ENCODE assay signal across 8 cellular contexts in the genomic region with DNA sequence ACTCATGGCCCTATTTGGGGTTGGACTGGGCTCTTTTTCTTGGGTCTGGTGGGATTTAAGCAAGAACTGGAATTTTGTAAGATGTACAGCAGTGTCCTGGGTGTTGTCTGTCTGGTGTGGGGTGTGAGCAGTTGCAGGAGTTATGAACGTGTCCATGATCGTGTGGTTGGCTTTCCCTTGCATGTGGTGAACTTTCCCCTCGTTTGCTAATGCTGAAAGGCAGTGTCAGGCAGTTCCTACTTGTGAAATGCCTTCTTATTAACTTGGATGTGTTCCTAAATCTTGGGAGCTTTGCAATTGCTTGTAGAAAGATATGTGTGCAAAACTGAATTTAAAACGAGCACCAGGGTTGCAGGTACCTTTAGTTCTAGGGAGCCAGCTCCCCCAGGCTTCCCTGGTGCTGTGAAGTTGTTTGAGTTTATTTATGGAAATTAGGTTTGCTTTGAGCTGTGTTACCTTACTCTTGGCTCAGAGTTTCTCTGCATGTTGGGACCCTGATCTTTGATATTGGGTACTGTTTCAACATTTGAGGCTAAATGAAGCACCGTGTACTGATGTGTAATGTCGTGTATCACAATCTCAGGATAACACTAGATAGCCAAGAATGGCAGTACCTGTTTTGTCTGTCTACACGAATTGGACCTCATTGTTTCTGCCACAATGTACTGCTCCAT. TPM values are rescaled to one million over a fixed set of nuclear protein-coding genes. Genes with fewer than 3 reads are reported as not detected.
A peak's percentile ranks its signal among the peaks of the same experiment; 100 is the strongest.
DNase-seq lines count a peak whose midpoint lies in the region; ATAC-seq and TF ChIP-seq lines count a peak whose summit lies in the region.

No MANE protein-coding gene starts in this region.

- TF ChIP-seq CTCF in ascending aorta (IDR thresholded peaks at IDR 0.05) (no peak), kidney epithelial cell (IDR thresholded peaks at IDR 0.05; ENCODE audit: insufficient read depth, low read length, poor library complexity, severe bottlenecking) (no peak)

- intact Hi-C loops in ascending aorta (cut with DNase I) = loop anchor here (2.0 to 5.0 kb wide), 2 partner anchors 36 to 93 kb away; a partner anchor contains a TSS

- H3K27ac ChIP-seq in ascending aorta = no peak overlapping the region
- H3K27ac ChIP-seq in substantia nigra (ENCODE audit: low read depth, low read length, poor library complexity, severe bottlenecking) = peak overlapping the region; percentile 78

- H3K36me3 ChIP-seq in ascending aorta (no peaks in the 10 kb centered on the region), kidney epithelial cell (ENCODE audit: control insufficient read depth, insufficient read depth, low read length) (no peaks in the 10 kb centered on the region)

- peak; percentile 10 for DNase-seq in AG08395 (ENCODE audit: low spot score)
- no peak for DNase-seq in ascending aorta (ENCODE audit: low spot score in 2 of 2)
- DNase-seq in kidney epithelial cell (ENCODE audit: low read depth) = no peak
- DNase-seq in substantia nigra (lab: John Stamatoyannopoulos, UW) = no peak
- DNase-seq in NCI-H2196 (lab: John Stamatoyannopoulos, UW; ENCODE audit: unreplicated experiment) = no peak
- DNase-seq in NCI-H345 treated with DMSO at 0.1 percent for 48 hours (lab: John Stamatoyannopoulos, UW; ENCODE audit: unreplicated experiment) = no peak

- peaks cover 8% of the 10 kb centered on the region for H3K27me3 ChIP-seq in ascending aorta
- peaks cover under 1% of the 10 kb centered on the region for H3K27me3 ChIP-seq in kidney epithelial cell (ENCODE audit: control insufficient read depth, insufficient read depth, low read length)

- ATAC-seq in HG03039 (IDR thresholded peaks at IDR 0.05; ENCODE audit: unreplicated experiment) (peak; percentile 3), HG03135 (IDR thresholded peaks at IDR 0.05; ENCODE audit: unreplicated experiment) (no peak)

- H3K4me1 ChIP-seq in ascending aorta = peaks cover 4 to 5% of the 10 kb centered on the region in 2 donors

- H3K9me3 ChIP-seq in ascending aorta = no peaks in the 10 kb centered on the region

- H3K4me3 ChIP-seq in ascending aorta (peak overlapping the region; percentile 66 to 70), kidney epithelial cell (ENCODE audit: low read depth, low read length) (peak overlapping the region; percentile 81)

RNA-seq across cellular contexts. Expression of a gene that starts 35.8 kb away (rescaled TPM):
- total RNA-seq in ascending aorta (48.2 TPM), kidney epithelial cell (77.0 and 84.7 TPM in 2 replicates)
